ENCODE assay signal across 17 cellular contexts in genomic region chr9:126403451-126403850, GRCh38.
"Had no signal": no experiment of that assay in that cellular context is flagged by ENCODE, and none has a peak within 500 bp of the region (broad histone marks: within the 10 kb centered on the region; RNA-seq: fewer than 3 reads in every experiment).

No MANE protein-coding gene starts in this region.

- H3K36me3 Mint-ChIP-seq: naive B cell; stimulated activated memory B cell treated with anti-CD40 and anti-IgM and Interleukin-4, amounts not matched to agents 10 μg/mL and 1 μg/mL and 100 μg/mL, for 72 hours had no signal

- H3K9me3 Mint-ChIP-seq: activated T-cell treated with anti-CD3 and anti-CD28 coated beads, Interleukin-2, amount 50 U/mL, for 24 hours; naive B cell; stimulated activated memory B cell treated with anti-CD40 and anti-IgM and Interleukin-4, amounts not matched to agents 10 μg/mL and 1 μg/mL and 100 μg/mL, for 72 hours had no signal

- H3K27ac ChIP-seq: colonic mucosa, esophagus muscularis mucosa, foreskin keratinocyte, left ventricle myocardium inferior had no signal

- H3K27ac Mint-ChIP-seq: activated T-cell treated with anti-CD3 and anti-CD28 coated beads, Interleukin-2, amount 50 U/mL, for 24 hours; naive B cell; stimulated activated memory B cell treated with anti-CD40 and anti-IgM and Interleukin-4, amounts not matched to agents 10 μg/mL and 1 μg/mL and 100 μg/mL, for 72 hours had no signal

- H3K4me3 Mint-ChIP-seq: activated T-cell treated with anti-CD3 and anti-CD28 coated beads, Interleukin-2, amount 50 U/mL, for 24 hours; naive B cell; stimulated activated memory B cell treated with anti-CD40 and anti-IgM and Interleukin-4, amounts not matched to agents 10 μg/mL and 1 μg/mL and 100 μg/mL, for 72 hours had no signal

- ATAC-seq: foreskin keratinocyte; stimulated activated memory B cell treated with anti-CD40 and anti-IgM and Interleukin-4, amounts not matched to agents 10 μg/mL and 1 μg/mL and 100 μg/mL, for 72 hours had no signal

- H3K27me3 Mint-ChIP-seq: naive B cell had no signal

- DNase-seq: activated CD4-positive, alpha-beta T cell treated with anti-CD3 and anti-CD28 coated beads, Interleukin-2, amount 50 U/mL, for 48 hours; activated CD4-positive, CD25-positive, alpha-beta regulatory T cell treated with anti-CD3 and anti-CD28 coated beads, Interleukin-2, amount 50 U/mL, for 72 hours; activated naive CD4-positive, alpha-beta T cell treated with anti-CD3 and anti-CD28 coated beads, Interleukin-2, amount 50 U/mL, for 16 hours; activated T-cell treated with anti-CD3 and anti-CD28 coated beads, Interleukin-2, amount 50 U/mL, for 24 hours; amniotic stem cell; central memory CD4-positive, alpha-beta T cell; colonic mucosa; foreskin keratinocyte; glutamatergic neuron; hypothalamus; kidney; left ventricle myocardium inferior; naive B cell; stimulated activated CD4-positive, alpha-beta T cell treated with anti-CD3 and anti-CD28 coated beads, Interleukin-12 subunit alpha, Interleukin-12 subunit beta, amount 100 ng/mL, for 4 hours; stimulated activated CD4-positive, alpha-beta T cell treated with anti-CD3 and anti-CD28 coated beads, Interleukin-2, amount 100 ng/mL, for 24 hours had no signal
